Comparison of ENCODE assay signal across 7 cellular contexts in genomic region chr16:87490799-87491521, GRCh38. TPM values are rescaled to one million over a fixed set of nuclear protein-coding genes. Genes with fewer than 3 reads are reported as not detected.
DNase-seq lines count a peak whose midpoint lies in the region; ATAC-seq and TF ChIP-seq lines count a peak whose summit lies in the region.
"Not testable (repeated sequence)": the region's sequence is repeated elsewhere in the genome, so short reads cannot be mapped to it uniquely, and the experiment has no call there.

No MANE protein-coding gene starts in this region.

- H3K27ac Mint-ChIP-seq in T-helper 17 cell = peak overlapping the region; percentile 86

- POLR2A ChIA-PET in HEK293T (lab: Yijun Ruan, JAX) = not testable (repeated sequence)

- not testable (repeated sequence) for H3K27me3 Mint-ChIP-seq in T-helper 17 cell

- not testable (repeated sequence) for H3K27ac ChIP-seq in colonic mucosa

- CTCF ChIA-PET in HEK293T (lab: Yijun Ruan, JAX) = not testable (repeated sequence)

- H3K4me1 ChIP-seq in colonic mucosa = peaks cover 21% of the 10 kb centered on the region
- H3K4me1 ChIP-seq in neuron (ENCODE audit: insufficient read depth, low read length) = peaks cover 51% of the 10 kb centered on the region

- H3K9me3 ChIP-seq in T-helper 17 cell (ENCODE audit: control insufficient read depth, low read length, poor library complexity, severe bottlenecking); colonic mucosa; neuron (ENCODE audit: low read length): not testable (repeated sequence)

- H2AFZ ChIP-seq in neuron (ENCODE audit: low read depth, low read length) = not testable (repeated sequence)

- H3K9ac ChIP-seq in colonic mucosa (ENCODE audit: low read depth in 2 of 2, low read length in 2 of 2) = peak overlapping the region; percentile 56 to 79

- H3K4me1 Mint-ChIP-seq in T-helper 17 cell = peaks cover 39% of the 10 kb centered on the region

- H3K36me3 Mint-ChIP-seq in T-helper 17 cell (ENCODE audit: low read depth) = not testable (repeated sequence)

- H3K4me3 ChIP-seq in colonic mucosa = peak overlapping the region; percentile 42
- peak overlapping the region; percentile 47 for H3K4me3 ChIP-seq in iPS-11a (ENCODE audit: low read depth, low read length)
- peak overlapping the region; percentile 61 for H3K4me3 ChIP-seq in neuron (ENCODE audit: low read length)

- H3K27me3 ChIP-seq in colonic mucosa; neuron (ENCODE audit: insufficient read depth, low read length): not testable (repeated sequence)

- TF ChIP-seq CTCF in colonic mucosa (IDR thresholded peaks at IDR 0.05) = not testable (repeated sequence)

- peak; percentile 43 for ATAC-seq in T-helper 17 cell

- not testable (repeated sequence) for H3K36me3 ChIP-seq in colonic mucosa; neuron (ENCODE audit: insufficient read depth, low read length)

- H3K4me3 Mint-ChIP-seq in T-helper 17 cell = peak overlapping the region; percentile 92

- intact Hi-C loops in colonic mucosa (cut with DNase I) = not testable (repeated sequence)

- not testable (repeated sequence) for DNase-seq in HEK293T (ENCODE audit: extremely low spot score)
- DNase-seq in T-helper 17 cell (peak; percentile 38 to 46 (median 46)), colonic mucosa (peak; percentile 64)
- peak; percentile 75 to 76 for DNase-seq in activated T-cell treated with anti-CD3 and anti-CD28 coated beads, Interleukin-2, amount 50 U/mL, for 48 hours
- DNase-seq in stimulated activated CD4-positive, alpha-beta T cell treated with anti-CD3 and anti-CD28 coated beads, TNF-alpha, amount 100 ng/mL, for 24 hours (ENCODE audit: low read depth in 3 of 3) = peak; percentile 26 to 59 (median 31)

TF ChIP-seq in HEK293T, 16 proteins besides CTCF, POLR2A, EP300 and RAD21:
- peak; percentile 77 for TF ChIP-seq L3MBTL2 (conservative IDR thresholded peaks at IDR 0.05)

RNA-seq across cellular contexts. Expression of gene ZCCHC14, which starts 1.9 kb away (rescaled TPM):
- 10 to 100 TPM; 16.5 to 17.7 TPM for total RNA-seq in T-helper 17 cell
- 10 to 100 TPM; 24.5 to 24.6 TPM for total RNA-seq in colonic mucosa
